In the genomic region with DNA sequence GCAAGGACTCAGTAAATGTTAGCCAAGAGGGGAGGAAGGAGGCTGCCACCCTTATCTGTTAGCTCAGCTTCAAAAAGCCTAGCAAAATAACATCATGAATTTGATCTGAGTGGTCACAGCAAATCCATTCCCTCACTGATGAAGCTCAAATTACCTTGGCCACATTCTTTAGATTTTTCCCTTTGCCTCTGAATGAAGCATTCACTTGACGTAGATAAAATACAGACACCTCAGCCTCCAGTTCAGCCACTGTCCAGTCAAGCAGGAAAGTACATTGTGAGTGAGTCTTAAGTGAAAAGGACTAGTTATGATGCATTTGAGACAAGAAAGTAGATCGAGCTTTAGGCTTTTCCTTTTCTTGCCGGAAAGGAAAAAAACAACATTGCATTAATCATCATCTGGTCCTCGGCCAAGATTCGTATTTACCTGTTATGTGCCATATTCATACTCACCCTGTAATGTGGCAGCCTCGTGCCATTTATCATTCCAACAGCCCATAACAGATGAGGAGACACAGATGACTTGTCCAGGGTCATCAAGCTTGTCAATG, we compare ENCODE assay signal across 10 cellular contexts.
A peak's percentile ranks its signal among the peaks of the same experiment; 100 is the strongest.
DNase-seq lines count a peak whose midpoint lies in the region; ATAC-seq and TF ChIP-seq lines count a peak whose summit lies in the region.
"Had no signal": no experiment of that assay in that cellular context is flagged by ENCODE, and none has a peak within 500 bp of the region (broad histone marks: within the 10 kb centered on the region; RNA-seq: fewer than 3 reads in every experiment).

No MANE protein-coding gene starts in this region.

- H3K27ac ChIP-seq in sigmoid colon: peak overlapping the region; percentile 82 to 91 (median 84)

- TF ChIP-seq EP300 in sigmoid colon (IDR thresholded peaks at IDR 0.05): no peak

- 24 to 60% methylated on average over 6 of the region's 6 CpGs for WGBS in sigmoid colon, 2 donors

- H3K36me3 ChIP-seq in sigmoid colon: no peaks in the 10 kb centered on the region

- H3K4me3 ChIP-seq in fibroblast of pulmonary artery (replicated peaks; ENCODE audit: low read depth, low read length) (no peak overlapping the region), sigmoid colon (no peak overlapping the region)

- no peaks in the 10 kb centered on the region for H3K9me3 ChIP-seq in sigmoid colon

- H3K27me3 ChIP-seq in sigmoid colon: no peaks in the 10 kb centered on the region

- H3K4me1 ChIP-seq in sigmoid colon: peaks cover 0 to 79% (median 66%) of the 10 kb centered on the region in 4 donors

- TF ChIP-seq CTCF in fibroblast of pulmonary artery (IDR thresholded peaks at IDR 0.05; ENCODE audit: low read length, missing control alignments) (no peak), sigmoid colon (IDR thresholded peaks at IDR 0.05) (no peak)

- DNase-seq in HCEC 1CT: peak; percentile 56
- DNase-seq in fibroblast of pulmonary artery (ENCODE audit: low read depth): peak; percentile 82
- no peak for DNase-seq in sigmoid colon
- DNase-seq in stimulated activated CD4-positive, alpha-beta T cell treated with anti-CD3 and anti-CD28 coated beads, Interleukin-2, amount 100 ng/mL, for 48 hours: no peak
- no peak for DNase-seq in DMS153 (lab: John Stamatoyannopoulos, UW)
- no peak for DNase-seq in DMS79 treated with DMSO at 0.1 percent for 48 hours (lab: John Stamatoyannopoulos, UW)
- DNase-seq: activated CD8-positive, alpha-beta memory T cell treated with anti-CD3 and anti-CD28 coated beads, Interleukin-2, amount 10 ng/mL, durations not matched to agents 7 days and 5 days; NCI-H774 had no signal

- TF ChIP-seq POLR2A in sigmoid colon (IDR thresholded peaks at IDR 0.05): no peak

- intact Hi-C loops in sigmoid colon (cut with DNase I): no loop called here

- ATAC-seq in SK-N-SH treated with all-trans-retinoic acid at 6 μM for 48 hours (peak; percentile 92), HG02938 (IDR thresholded peaks at IDR 0.05; ENCODE audit: unreplicated experiment) (no peak)
- ATAC-seq: activated CD8-positive, alpha-beta memory T cell treated with anti-CD3 and anti-CD28 coated beads, Interleukin-2, amount 10 ng/mL, durations not matched to agents 7 days and 5 days had no signal

TF ChIP-seq in SK-N-SH treated with all-trans-retinoic acid at 6 μM for 48 hours, 23 proteins besides CTCF, POLR2A, EP300 and RAD21:
- TF ChIP-seq ISL1 (CRISPR knock-in tag; IDR thresholded peaks at IDR 0.05): peak; percentile 59
- no peak for TF ChIP-seq RARB (CRISPR knock-in tag; IDR thresholded peaks at IDR 0.05)
- peak; percentile 19; the same call in 1 of the 2 replicates for TF ChIP-seq TOX (CRISPR knock-in tag; IDR thresholded peaks at IDR 0.05; ENCODE audit: borderline replicate concordance)
- no peak for TF ChIP-seq OSR1 (CRISPR knock-in tag; IDR thresholded peaks at IDR 0.05)
- TF ChIP-seq, protein P1, sequence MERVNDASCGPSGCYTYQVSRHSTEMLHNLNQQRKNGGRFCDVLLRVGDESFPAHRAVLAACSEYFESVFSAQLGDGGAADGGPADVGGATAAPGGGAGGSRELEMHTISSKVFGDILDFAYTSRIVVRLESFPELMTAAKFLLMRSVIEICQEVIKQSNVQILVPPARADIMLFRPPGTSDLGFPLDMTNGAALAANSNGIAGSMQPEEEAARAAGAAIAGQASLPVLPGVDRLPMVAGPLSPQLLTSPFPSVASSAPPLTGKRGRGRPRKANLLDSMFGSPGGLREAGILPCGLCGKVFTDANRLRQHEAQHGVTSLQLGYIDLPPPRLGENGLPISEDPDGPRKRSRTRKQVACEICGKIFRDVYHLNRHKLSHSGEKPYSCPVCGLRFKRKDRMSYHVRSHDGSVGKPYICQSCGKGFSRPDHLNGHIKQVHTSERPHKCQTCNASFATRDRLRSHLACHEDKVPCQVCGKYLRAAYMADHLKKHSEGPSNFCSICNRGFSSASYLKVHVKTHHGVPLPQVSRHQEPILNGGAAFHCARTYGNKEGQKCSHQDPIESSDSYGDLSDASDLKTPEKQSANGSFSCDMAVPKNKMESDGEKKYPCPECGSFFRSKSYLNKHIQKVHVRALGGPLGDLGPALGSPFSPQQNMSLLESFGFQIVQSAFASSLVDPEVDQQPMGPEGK (CRISPR knock-in tag; IDR thresholded peaks at IDR 0.05; ENCODE audit: borderline replicate concordance): 0 out of 2 replicates have a peak, but pooled peaks have one; percentile 11
- TF ChIP-seq, protein P2, sequence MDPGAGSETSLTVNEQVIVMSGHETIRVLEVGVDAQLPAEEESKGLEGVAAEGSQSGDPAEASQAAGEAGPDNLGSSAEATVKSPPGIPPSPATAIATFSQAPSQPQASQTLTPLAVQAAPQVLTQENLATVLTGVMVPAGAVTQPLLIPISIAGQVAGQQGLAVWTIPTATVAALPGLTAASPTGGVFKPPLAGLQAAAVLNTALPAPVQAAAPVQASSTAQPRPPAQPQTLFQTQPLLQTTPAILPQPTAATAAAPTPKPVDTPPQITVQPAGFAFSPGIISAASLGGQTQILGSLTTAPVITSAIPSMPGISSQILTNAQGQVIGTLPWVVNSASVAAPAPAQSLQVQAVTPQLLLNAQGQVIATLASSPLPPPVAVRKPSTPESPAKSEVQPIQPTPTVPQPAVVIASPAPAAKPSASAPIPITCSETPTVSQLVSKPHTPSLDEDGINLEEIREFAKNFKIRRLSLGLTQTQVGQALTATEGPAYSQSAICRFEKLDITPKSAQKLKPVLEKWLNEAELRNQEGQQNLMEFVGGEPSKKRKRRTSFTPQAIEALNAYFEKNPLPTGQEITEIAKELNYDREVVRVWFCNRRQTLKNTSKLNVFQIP (CRISPR knock-in tag; IDR thresholded peaks at IDR 0.05; ENCODE audit: borderline replicate concordance, low read depth): peak; percentile 21; the same call in 1 of the 2 replicates

Comparison
In these comparisons a context has a peak if more than half of its experiments do, and no peak if none do; other contexts are left out.
1. DNase-seq: peak in HCEC 1CT (single experiment) and fibroblast of pulmonary artery (single experiment); none in sigmoid colon (single experiment), stimulated activated CD4-positive, alpha-beta T cell treated with anti-CD3 and anti-CD28 coated beads, Interleukin-2, amount 100 ng/mL, for 48 hours (0 of 2), DMS153 (single experiment) and DMS79 treated with DMSO at 0.1 percent for 48 hours (single experiment).